26 cellular contexts compared by ENCODE assay signal in the genomic region with DNA sequence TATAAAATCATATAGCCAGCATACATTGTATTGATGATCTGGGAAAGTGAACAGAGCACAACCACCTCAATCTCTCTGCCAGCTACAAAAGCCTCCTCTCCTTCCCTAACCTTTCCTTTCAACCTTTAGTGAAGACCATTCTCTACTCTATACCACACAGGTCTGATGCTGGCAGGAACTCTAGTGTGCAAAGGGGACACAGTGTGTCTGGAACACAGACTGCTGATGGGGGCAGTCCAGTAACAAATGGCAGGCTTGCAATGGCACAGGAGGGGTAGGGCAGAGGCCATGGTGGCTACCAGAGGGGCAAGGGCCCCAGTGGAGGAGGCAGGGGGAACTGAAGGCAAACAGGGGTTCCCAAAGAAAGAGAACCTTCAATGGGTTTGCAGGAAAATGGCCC.
"Had no signal": no experiment of that assay in that cellular context is flagged by ENCODE, and none has a peak within 500 bp of the region (broad histone marks: within the 10 kb centered on the region; RNA-seq: fewer than 3 reads in every experiment).

No MANE protein-coding gene starts in this region.

- H3K27ac ChIP-seq: SJSA1 had no signal

- H3K27me3 Mint-ChIP-seq: activated naive CD4-positive, alpha-beta T cell treated with anti-CD3 and anti-CD28 coated beads, Interleukin-2, amount 50 U/mL, for 24 hours; IgD-negative memory B cell had no signal

- H3K9me3 ChIP-seq: SJSA1 had no signal

- FAIRE-seq: bronchial epithelial cell had no signal

- DNase-seq: activated CD4-positive, alpha-beta T cell treated with anti-CD3 and anti-CD28 coated beads for 48 hours; activated CD4-positive, alpha-beta T cell treated with anti-CD3 and anti-CD28 coated beads, Interleukin-2, amount 50 U/mL, for 4 hours; activated CD4-positive, CD25-positive, alpha-beta regulatory T cell treated with anti-CD3 and anti-CD28 coated beads, Interleukin-2, amount 50 U/mL, for 72 hours; activated CD8-positive, alpha-beta memory T cell treated with anti-CD3 and anti-CD28 coated beads, Interleukin-2, amount 50 U/mL, for 48 hours; activated CD8-positive, alpha-beta T cell treated with anti-CD3 and anti-CD28 coated beads, Interleukin-2, amount 10 ng/mL, durations not matched to agents 7 days and 5 days; activated effector memory CD4-positive, alpha-beta T cell treated with Interleukin-2 at 50 U/mL for 16 hours; activated naive CD4-positive, alpha-beta T cell; activated T-cell treated with anti-CD3 and anti-CD28 coated beads, Interleukin-2, amount 50 U/mL, for 1 hour; aorta; KG1; NCI-H1048; NCI-H1417; NCI-H2029; NCI-H510A treated with DMSO at 0.1 percent for 48 hours; NCI-H69; NK-92 treated with Interleukin-12 subunit alpha and Interleukin-12 subunit beta, amount 100 ng/mL, for 24 hours; OCI-M1; RPMI8226 had no signal

- H3K9me3 Mint-ChIP-seq: activated naive CD4-positive, alpha-beta T cell treated with anti-CD3 and anti-CD28 coated beads, Interleukin-2, amount 50 U/mL, for 24 hours; IgD-negative memory B cell; T-helper 1 cell treated with Interleukin-12 subunit alpha and Interleukin-12 subunit beta and Interleukin-4 antibody, amounts not matched to agents 30 μg/mL and 1 μg/mL, for 36 hours had no signal

- H3K4me1 ChIP-seq: SJSA1 had no signal

- H3K4me3 ChIP-seq: SJSA1 had no signal

- H3K4me3 Mint-ChIP-seq: activated CD8-positive, alpha-beta T cell treated with anti-CD3 and anti-CD28 coated beads, Interleukin-2, amount 10 ng/mL, durations not matched to agents 7 days and 5 days; activated naive CD4-positive, alpha-beta T cell treated with anti-CD3 and anti-CD28 coated beads, Interleukin-2, amount 50 U/mL, for 24 hours; IgD-negative memory B cell; T-helper 1 cell treated with Interleukin-12 subunit alpha and Interleukin-12 subunit beta and Interleukin-4 antibody, amounts not matched to agents 30 μg/mL and 1 μg/mL, for 36 hours had no signal

- H3K27ac Mint-ChIP-seq: activated CD8-positive, alpha-beta T cell treated with anti-CD3 and anti-CD28 coated beads, Interleukin-2, amount 10 ng/mL, durations not matched to agents 7 days and 5 days; activated naive CD4-positive, alpha-beta T cell treated with anti-CD3 and anti-CD28 coated beads, Interleukin-2, amount 50 U/mL, for 24 hours; IgD-negative memory B cell; T-helper 1 cell treated with Interleukin-12 subunit alpha and Interleukin-12 subunit beta and Interleukin-4 antibody, amounts not matched to agents 30 μg/mL and 1 μg/mL, for 36 hours had no signal

- H3K27me3 ChIP-seq: SJSA1 had no signal

- ATAC-seq: activated CD8-positive, alpha-beta T cell treated with anti-CD3 and anti-CD28 coated beads, Interleukin-2, amount 10 ng/mL, durations not matched to agents 7 days and 5 days; Panc1; Right ventricle myocardium inferior; SK-N-SH treated with all-trans-retinoic acid at 6 μM for 48 hours had no signal
